ENCODE assay signal across 9 cellular contexts in the genomic region with DNA sequence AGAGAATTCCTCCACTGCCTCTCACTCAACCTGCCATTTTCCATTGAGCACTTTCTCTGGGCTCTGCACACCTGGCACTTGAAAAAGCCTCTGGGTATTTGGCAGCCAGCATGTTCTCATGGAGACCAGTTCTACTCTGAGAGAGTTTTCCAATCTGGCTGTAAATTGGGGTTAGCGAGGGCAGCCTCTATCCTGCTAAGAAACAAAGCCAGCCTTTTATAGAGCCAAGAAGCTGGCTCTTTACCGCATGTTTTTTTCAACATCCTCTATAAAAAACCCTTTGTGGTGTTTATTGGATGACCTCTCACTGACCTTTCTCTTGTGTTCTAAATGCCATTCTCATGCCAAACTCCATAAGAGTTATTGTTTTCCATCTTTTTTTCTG.
DNase-seq lines count a peak whose midpoint lies in the region; ATAC-seq and TF ChIP-seq lines count a peak whose summit lies in the region.
"Had no signal": no experiment of that assay in that cellular context is flagged by ENCODE, and none has a peak within 500 bp of the region (broad histone marks: within the 10 kb centered on the region; RNA-seq: fewer than 3 reads in every experiment).

No MANE protein-coding gene starts in this region.

- TF ChIP-seq CTCF in astrocyte of the cerebellum (IDR thresholded peaks at IDR 0.05; ENCODE audit: low read depth, low read length, missing control alignments): no peak

- DNase-seq in NCI-H2107 treated with DMSO at 0.1 percent for 48 hours (lab: John Stamatoyannopoulos, UW; ENCODE audit: unreplicated experiment) (peak; percentile 12), NCI-H2107 (lab: John Stamatoyannopoulos, UW) (no peak), astrocyte of the cerebellum (ENCODE audit: low read depth) (peak; percentile 79), islet precursor cell (peak; percentile 75), superior temporal gyrus (ENCODE audit: extremely low spot score) (peak; percentile 96), ACHN (no peak)
- DNase-seq: amniotic stem cell had no signal

- no peak overlapping the region for H3K4me3 ChIP-seq in astrocyte of the cerebellum (ENCODE audit: low read depth, low read length)

- in situ Hi-C loops in astrocyte of the cerebellum (cut with HindIII; ENCODE audit: low sequenced_read_pairs) (no loop called here), ACHN (cut with HindIII; ENCODE audit: low pct_ligation_motif_present, low pct_unique_long_range_greater_than_20kb, low sequenced_read_pairs) (no loop called here)

- ATAC-seq in HG03442 (IDR thresholded peaks at IDR 0.05; ENCODE audit: unreplicated experiment) (no peak), GM21447 (IDR thresholded peaks at IDR 0.05; ENCODE audit: unreplicated experiment) (no peak)

Comparison
In these comparisons a context has a peak if more than half of its experiments do, and no peak if none do; other contexts are left out.
1. DNase-seq: peak in NCI-H2107 treated with DMSO at 0.1 percent for 48 hours (single experiment), astrocyte of the cerebellum (single experiment), islet precursor cell (single experiment) and superior temporal gyrus (single experiment); none in NCI-H2107 (single experiment) and ACHN (single experiment).